ENCODE assay signal across 1 cellular context in genomic region chr16:75647492-75648264, GRCh38.
TF ChIP-seq lines count a peak whose summit lies in the region.

KARS1 (minus strand) TSS chr16:75647665; CDS start chr16:75647639, 26 bp downstream.
A gene with protein sequence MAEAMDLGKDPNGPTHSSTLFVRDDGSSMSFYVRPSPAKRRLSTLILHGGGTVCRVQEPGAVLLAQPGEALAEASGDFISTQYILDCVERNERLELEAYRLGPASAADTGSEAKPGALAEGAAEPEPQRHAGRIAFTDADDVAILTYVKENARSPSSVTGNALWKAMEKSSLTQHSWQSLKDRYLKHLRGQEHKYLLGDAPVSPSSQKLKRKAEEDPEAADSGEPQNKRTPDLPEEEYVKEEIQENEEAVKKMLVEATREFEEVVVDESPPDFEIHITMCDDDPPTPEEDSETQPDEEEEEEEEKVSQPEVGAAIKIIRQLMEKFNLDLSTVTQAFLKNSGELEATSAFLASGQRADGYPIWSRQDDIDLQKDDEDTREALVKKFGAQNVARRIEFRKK (plus strand): TSS chr16:75647773. CDS start chr16:75647883, 110 bp downstream.

TF ChIP-seq in HepG2, 621 proteins besides CTCF, POLR2A, EP300 and RAD21 (continued from another document and continues in another):
- TF ChIP-seq ZBTB2 (CRISPR knock-in tag; IDR thresholded peaks at IDR 0.05; ENCODE audit: low read depth) (no peak), MYC (CRISPR knock-in tag; IDR thresholded peaks at IDR 0.05; ENCODE audit: borderline replicate concordance) (peak; percentile 95), PAF1 (CRISPR knock-in tag; IDR thresholded peaks at IDR 0.05) (no peak), HES4 (CRISPR knock-in tag; IDR thresholded peaks at IDR 0.05; ENCODE audit: borderline replicate concordance) (peak; percentile 80), ZNF607 (CRISPR knock-in tag; IDR thresholded peaks at IDR 0.05; ENCODE audit: borderline replicate concordance) (peak; percentile 76), SRSF1 (optimal IDR thresholded peaks at IDR 0.05; ENCODE audit: low read depth, low read length) (peak; percentile 91), ZNF317 (CRISPR knock-in tag; IDR thresholded peaks at IDR 0.05) (peak; percentile 87), ETV5 (CRISPR knock-in tag; IDR thresholded peaks at IDR 0.05; ENCODE audit: borderline replicate concordance) (peak; percentile 70; the same call in 1 of the 2 replicates), KLF6 (CRISPR knock-in tag; IDR thresholded peaks at IDR 0.05) (peak; percentile 88; the same call in 1 of the 2 replicates), ZBTB37 (CRISPR knock-in tag; IDR thresholded peaks at IDR 0.05) (no peak), ZFP62 (CRISPR knock-in tag; IDR thresholded peaks at IDR 0.05) (no peak), NFKB2 (CRISPR knock-in tag; IDR thresholded peaks at IDR 0.05; ENCODE audit: borderline replicate concordance) (peak; percentile 76), TGIF2 (CRISPR knock-in tag; IDR thresholded peaks at IDR 0.05) (peak; percentile 96), NR0B2 (CRISPR knock-in tag; IDR thresholded peaks at IDR 0.05) (peak; percentile 93), POLR2AphosphoS5 (IDR thresholded peaks at IDR 0.05; ENCODE audit: low read depth, low read length) (peak; percentile 96), SOX5 (CRISPR knock-in tag; IDR thresholded peaks at IDR 0.05; ENCODE audit: borderline replicate concordance) (peak; percentile 57; the same call in 1 of the 2 replicates), SRSF9 (IDR thresholded peaks at IDR 0.05; ENCODE audit: borderline replicate concordance, insufficient read depth, low read depth, low read length, poor library complexity, severe bottlenecking) (no peak), ZFY (CRISPR knock-in tag; IDR thresholded peaks at IDR 0.05) (peak; percentile 95), NR3C1 (CRISPR knock-in tag; IDR thresholded peaks at IDR 0.05) (no peak), ZNF660 (CRISPR knock-in tag; IDR thresholded peaks at IDR 0.05; ENCODE audit: borderline replicate concordance, low read depth) (no peak), TMF1 (CRISPR knock-in tag; IDR thresholded peaks at IDR 0.05; ENCODE audit: low read depth) (0 out of 2 replicates have a peak, but pooled peaks have one; percentile 28), ZNF570 (CRISPR knock-in tag; IDR thresholded peaks at IDR 0.05; ENCODE audit: borderline replicate concordance) (0 out of 2 replicates have a peak, but pooled peaks have one; percentile 62), HDAC1 (CRISPR knock-in tag; IDR thresholded peaks at IDR 0.05) (peak; percentile 89), EED (CRISPR knock-in tag; IDR thresholded peaks at IDR 0.05) (no peak; the same call in 1 of the 2 replicates), ZNF691 (CRISPR knock-in tag; IDR thresholded peaks at IDR 0.05; ENCODE audit: borderline replicate concordance, low read depth) (peak; percentile 86), ADNP (CRISPR knock-in tag; IDR thresholded peaks at IDR 0.05) (no peak), ZNF256 (CRISPR knock-in tag; conservative IDR thresholded peaks at IDR 0.05) (peak; percentile 82), NFKBIZ (CRISPR knock-in tag; IDR thresholded peaks at IDR 0.05) (no peak), HMGXB3 (CRISPR knock-in tag; IDR thresholded peaks at IDR 0.05; ENCODE audit: borderline replicate concordance) (0 out of 2 replicates have a peak, but pooled peaks have one; percentile 32), ZNF136 (CRISPR knock-in tag; IDR thresholded peaks at IDR 0.05; ENCODE audit: low read depth) (peak; percentile 69; the same call in 1 of the 2 replicates), ZNF615 (CRISPR knock-in tag; IDR thresholded peaks at IDR 0.05; ENCODE audit: borderline replicate concordance) (no peak), HBP1 (CRISPR knock-in tag; IDR thresholded peaks at IDR 0.05; ENCODE audit: low read depth) (peak; percentile 93), MAF1 (CRISPR knock-in tag; IDR thresholded peaks at IDR 0.05; ENCODE audit: borderline replicate concordance) (peak; percentile 77; the same call in 1 of the 2 replicates), SNRNP70 (IDR thresholded peaks at IDR 0.05; ENCODE audit: low read depth, low read length) (no peak), IRF2 (CRISPR knock-in tag; IDR thresholded peaks at IDR 0.05) (peak; percentile 93), EZH2 (conservative IDR thresholded peaks at IDR 0.05; ENCODE audit: low read depth, low read length) (no peak), ZNF33A (CRISPR knock-in tag; IDR thresholded peaks at IDR 0.05; ENCODE audit: borderline replicate concordance) (no peak), ZNF354B (CRISPR knock-in tag; IDR thresholded peaks at IDR 0.05) (no peak)
- TF ChIP-seq, protein P1, sequence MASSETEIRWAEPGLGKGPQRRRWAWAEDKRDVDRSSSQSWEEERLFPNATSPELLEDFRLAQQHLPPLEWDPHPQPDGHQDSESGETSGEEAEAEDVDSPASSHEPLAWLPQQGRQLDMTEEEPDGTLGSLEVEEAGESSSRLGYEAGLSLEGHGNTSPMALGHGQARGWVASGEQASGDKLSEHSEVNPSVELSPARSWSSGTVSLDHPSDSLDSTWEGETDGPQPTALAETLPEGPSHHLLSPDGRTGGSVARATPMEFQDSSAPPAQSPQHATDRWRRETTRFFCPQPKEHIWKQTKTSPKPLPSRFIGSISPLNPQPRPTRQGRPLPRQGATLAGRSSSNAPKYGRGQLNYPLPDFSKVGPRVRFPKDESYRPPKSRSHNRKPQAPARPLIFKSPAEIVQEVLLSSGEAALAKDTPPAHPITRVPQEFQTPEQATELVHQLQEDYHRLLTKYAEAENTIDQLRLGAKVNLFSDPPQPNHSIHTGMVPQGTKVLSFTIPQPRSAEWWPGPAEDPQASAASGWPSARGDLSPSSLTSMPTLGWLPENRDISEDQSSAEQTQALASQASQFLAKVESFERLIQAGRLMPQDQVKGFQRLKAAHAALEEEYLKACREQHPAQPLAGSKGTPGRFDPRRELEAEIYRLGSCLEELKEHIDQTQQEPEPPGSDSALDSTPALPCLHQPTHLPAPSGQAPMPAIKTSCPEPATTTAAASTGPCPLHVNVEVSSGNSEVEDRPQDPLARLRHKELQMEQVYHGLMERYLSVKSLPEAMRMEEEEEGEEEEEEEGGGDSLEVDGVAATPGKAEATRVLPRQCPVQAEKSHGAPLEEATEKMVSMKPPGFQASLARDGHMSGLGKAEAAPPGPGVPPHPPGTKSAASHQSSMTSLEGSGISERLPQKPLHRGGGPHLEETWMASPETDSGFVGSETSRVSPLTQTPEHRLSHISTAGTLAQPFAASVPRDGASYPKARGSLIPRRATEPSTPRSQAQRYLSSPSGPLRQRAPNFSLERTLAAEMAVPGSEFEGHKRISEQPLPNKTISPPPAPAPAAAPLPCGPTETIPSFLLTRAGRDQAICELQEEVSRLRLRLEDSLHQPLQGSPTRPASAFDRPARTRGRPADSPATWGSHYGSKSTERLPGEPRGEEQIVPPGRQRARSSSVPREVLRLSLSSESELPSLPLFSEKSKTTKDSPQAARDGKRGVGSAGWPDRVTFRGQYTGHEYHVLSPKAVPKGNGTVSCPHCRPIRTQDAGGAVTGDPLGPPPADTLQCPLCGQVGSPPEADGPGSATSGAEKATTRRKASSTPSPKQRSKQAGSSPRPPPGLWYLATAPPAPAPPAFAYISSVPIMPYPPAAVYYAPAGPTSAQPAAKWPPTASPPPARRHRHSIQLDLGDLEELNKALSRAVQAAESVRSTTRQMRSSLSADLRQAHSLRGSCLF (CRISPR knock-in tag; IDR thresholded peaks at IDR 0.05; ENCODE audit: borderline replicate concordance) = 0 out of 2 replicates have a peak, but pooled peaks have one; percentile 79
- TF ChIP-seq, protein P2, sequence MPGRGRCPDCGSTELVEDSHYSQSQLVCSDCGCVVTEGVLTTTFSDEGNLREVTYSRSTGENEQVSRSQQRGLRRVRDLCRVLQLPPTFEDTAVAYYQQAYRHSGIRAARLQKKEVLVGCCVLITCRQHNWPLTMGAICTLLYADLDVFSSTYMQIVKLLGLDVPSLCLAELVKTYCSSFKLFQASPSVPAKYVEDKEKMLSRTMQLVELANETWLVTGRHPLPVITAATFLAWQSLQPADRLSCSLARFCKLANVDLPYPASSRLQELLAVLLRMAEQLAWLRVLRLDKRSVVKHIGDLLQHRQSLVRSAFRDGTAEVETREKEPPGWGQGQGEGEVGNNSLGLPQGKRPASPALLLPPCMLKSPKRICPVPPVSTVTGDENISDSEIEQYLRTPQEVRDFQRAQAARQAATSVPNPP (CRISPR knock-in tag; IDR thresholded peaks at IDR 0.05) = peak; percentile 72; the same call in 1 of the 2 replicates
- TF ChIP-seq, protein P3, sequence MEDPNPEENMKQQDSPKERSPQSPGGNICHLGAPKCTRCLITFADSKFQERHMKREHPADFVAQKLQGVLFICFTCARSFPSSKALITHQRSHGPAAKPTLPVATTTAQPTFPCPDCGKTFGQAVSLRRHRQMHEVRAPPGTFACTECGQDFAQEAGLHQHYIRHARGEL (CRISPR knock-in tag; IDR thresholded peaks at IDR 0.05) = no peak; the same call in 1 of the 2 replicates
